16 cellular contexts compared by ENCODE assay signal in the genomic region with DNA sequence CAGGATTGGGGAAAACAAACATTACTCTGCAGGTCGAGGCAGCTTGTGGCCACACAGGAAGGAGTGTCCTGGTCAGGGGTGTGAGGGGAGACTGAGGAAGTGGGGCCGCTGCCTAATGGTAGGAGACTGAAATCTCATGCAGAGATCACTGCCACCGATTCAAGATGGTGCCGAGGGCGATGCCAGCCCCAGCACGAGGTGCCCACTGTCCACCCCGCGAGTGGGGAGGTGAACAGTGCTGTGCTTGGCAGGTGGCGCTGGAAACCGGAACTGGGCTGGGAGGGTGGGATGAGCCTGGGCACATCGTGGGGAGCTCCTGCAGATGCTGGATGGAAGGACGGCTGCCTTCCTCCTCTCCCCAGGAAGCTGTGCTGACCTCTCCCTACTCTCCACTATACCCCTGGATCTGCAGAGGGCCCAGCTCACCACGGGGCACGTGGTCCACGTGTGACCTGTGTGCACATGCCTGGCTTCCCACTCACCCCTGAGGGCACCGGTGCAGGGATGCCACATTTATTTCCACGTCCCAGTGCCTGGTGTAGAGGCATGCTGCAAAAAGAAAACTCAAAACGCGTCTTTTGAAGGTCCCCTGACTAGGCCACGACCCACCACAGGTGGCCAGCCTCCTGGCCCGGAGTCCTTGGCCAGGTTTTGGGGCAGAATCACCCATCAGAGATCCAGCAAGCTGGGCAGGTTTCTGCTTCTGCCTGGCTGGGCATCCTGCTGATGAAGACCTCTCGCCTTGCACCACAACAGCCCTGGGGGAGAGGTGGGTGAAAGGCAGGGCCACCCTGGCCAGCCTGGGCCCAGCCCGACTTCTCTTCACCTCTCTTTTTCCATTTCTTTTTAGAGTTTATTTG.
"Had no signal": no experiment of that assay in that cellular context is flagged by ENCODE, and none has a peak within 500 bp of the region (broad histone marks: within the 10 kb centered on the region; RNA-seq: fewer than 3 reads in every experiment).

No MANE protein-coding gene starts in this region.

- H3K27ac Mint-ChIP-seq: nephron; stimulated activated effector memory CD8-positive, alpha-beta T cell treated with anti-CD3 and anti-CD28 coated beads, Interleukin-12 subunit alpha, Interleukin-12 subunit beta, amount 100 ng/mL, for 72 hours had no signal

- H3K27ac ChIP-seq: dorsolateral prefrontal cortex, hepatocyte, right atrium auricular region, tibial artery, upper lobe of left lung, vagina had no signal

- H3K4me3 ChIP-seq: dorsolateral prefrontal cortex, hepatocyte, right atrium auricular region, smooth muscle cell, tibial artery, upper lobe of left lung, vagina had no signal

- H3K4me1 Mint-ChIP-seq: nephron; stimulated activated effector memory CD8-positive, alpha-beta T cell treated with anti-CD3 and anti-CD28 coated beads, Interleukin-12 subunit alpha, Interleukin-12 subunit beta, amount 100 ng/mL, for 72 hours had no signal

- H3K4me1 ChIP-seq: right atrium auricular region, tibial artery, upper lobe of left lung, vagina had no signal

- ATAC-seq: stimulated activated effector memory CD8-positive, alpha-beta T cell treated with anti-CD3 and anti-CD28 coated beads, Interleukin-12 subunit alpha, Interleukin-12 subunit beta, amount 100 ng/mL, for 72 hours; stimulated activated naive CD8-positive, alpha-beta T cell treated with anti-CD3 and anti-CD28 coated beads, Interleukin-15, Interleukin-2, amounts not matched to agents 100 U/mL and 50 U/mL, for 24 hours had no signal

- H3K9me3 ChIP-seq: vagina had no signal

- H3K27me3 ChIP-seq: dorsolateral prefrontal cortex, hepatocyte, right atrium auricular region, upper lobe of left lung, vagina had no signal

- H3K36me3 Mint-ChIP-seq: stimulated activated effector memory CD8-positive, alpha-beta T cell treated with anti-CD3 and anti-CD28 coated beads, Interleukin-12 subunit alpha, Interleukin-12 subunit beta, amount 100 ng/mL, for 72 hours had no signal

- H3K36me3 ChIP-seq: right atrium auricular region, tibial artery, upper lobe of left lung, vagina had no signal

- H3K4me2 ChIP-seq: hepatocyte, smooth muscle cell had no signal

- DNase-seq: cortex of kidney; effector CD8-positive, alpha-beta T cell; foreskin melanocyte; mammary epithelial cell; stimulated activated CD4-positive, alpha-beta T cell treated with anti-CD3 and anti-CD28 coated beads, Interleukin-4, amount 100 ng/mL, for 1 hour; stimulated activated CD8-positive, alpha-beta memory T cell treated with anti-CD3 and anti-CD28 coated beads, Interleukin-4, amount 100 ng/mL, for 48 hours; stimulated activated naive CD8-positive, alpha-beta T cell treated with anti-CD3 and anti-CD28 coated beads, Interleukin-15, Interleukin-2, amounts not matched to agents 100 U/mL and 50 U/mL, for 24 hours had no signal

- H2AFZ ChIP-seq: hepatocyte had no signal

- H3K4me3 Mint-ChIP-seq: nephron; stimulated activated effector memory CD8-positive, alpha-beta T cell treated with anti-CD3 and anti-CD28 coated beads, Interleukin-12 subunit alpha, Interleukin-12 subunit beta, amount 100 ng/mL, for 72 hours had no signal
